Comparison of ENCODE assay signal across 8 cellular contexts in genomic region chr17:38730526-38731379, GRCh38. TPM values are rescaled to one million over a fixed set of nuclear protein-coding genes. Genes with fewer than 3 reads are reported as not detected.
DNase-seq lines count a peak whose midpoint lies in the region; ATAC-seq and TF ChIP-seq lines count a peak whose summit lies in the region.

No MANE protein-coding gene starts in this region.

- peaks cover 33% of the 10 kb centered on the region for H3K79me2 ChIP-seq in osteoblast (ENCODE audit: insufficient read depth, low read length)

- H3K4me3 Mint-ChIP-seq in activated T-cell treated with anti-CD3 and anti-CD28 coated beads, Interleukin-2, amount 50 U/mL, for 72 hours = peak overlapping the region; percentile 91 to 100
- H3K4me3 Mint-ChIP-seq in glutamatergic neuron (ENCODE audit: unreplicated experiment) = peak overlapping the region; percentile 95

- no peak for ATAC-seq in activated T-cell treated with anti-CD3 and anti-CD28 coated beads, Interleukin-2, amount 50 U/mL, for 72 hours (replicated peaks in 1 of 2)
- no peak for ATAC-seq in GM18868 (IDR thresholded peaks at IDR 0.05; ENCODE audit: unreplicated experiment)

- peak overlapping the region; percentile 66 for H3K27ac ChIP-seq in osteoblast (ENCODE audit: low read depth, low read length)

- peak overlapping the region; percentile 92 for H3K4me3 ChIP-seq in osteoblast (ENCODE audit: insufficient read depth, low read length)

- peaks cover 0 to 3% of the 10 kb centered on the region in 2 donors for H3K9me3 Mint-ChIP-seq in activated T-cell treated with anti-CD3 and anti-CD28 coated beads, Interleukin-2, amount 50 U/mL, for 72 hours
- peaks cover 14% of the 10 kb centered on the region for H3K9me3 Mint-ChIP-seq in glutamatergic neuron (ENCODE audit: unreplicated experiment)

- H3K36me3 ChIP-seq in osteoblast (ENCODE audit: insufficient read depth, low read length) = peaks cover 20% of the 10 kb centered on the region

- TF ChIP-seq CTCF in glutamatergic neuron (IDR thresholded peaks at IDR 0.05; ENCODE audit: partially characterized antibody, unreplicated experiment) (no peak), osteoblast (IDR thresholded peaks at IDR 0.05; ENCODE audit: extremely low read depth, low read depth, low read length) (no peak)

- peak overlapping the region; percentile 72 for H2AFZ ChIP-seq in osteoblast (ENCODE audit: low read length)

- H3K4me2 ChIP-seq in osteoblast (ENCODE audit: insufficient read depth, low read length) = peak overlapping the region; percentile 96

- H3K4me1 Mint-ChIP-seq in activated T-cell treated with anti-CD3 and anti-CD28 coated beads, Interleukin-2, amount 50 U/mL, for 72 hours (ENCODE audit: low read depth) = peaks cover 86% of the 10 kb centered on the region
- H3K4me1 Mint-ChIP-seq in glutamatergic neuron (ENCODE audit: low read depth, unreplicated experiment) = peaks cover 3% of the 10 kb centered on the region

- no peaks in the 10 kb centered on the region for H3K9me3 ChIP-seq in osteoblast (ENCODE audit: low read depth, low read length)

- DNase-seq in DMS53 (lab: John Stamatoyannopoulos, UW) = peak; percentile 57
- DNase-seq in DMS53 treated with DMSO at 0.1 percent for 48 hours (lab: John Stamatoyannopoulos, UW; ENCODE audit: unreplicated experiment) = no peak
- peak; percentile 67 for DNase-seq in NCI-H1092 (lab: John Stamatoyannopoulos, UW)
- DNase-seq in activated T-cell treated with anti-CD3 and anti-CD28 coated beads, Interleukin-2, amount 50 U/mL, for 72 hours = peak in 1 of 2 donors; percentile 40
- DNase-seq in glutamatergic neuron = peak; percentile 33
- DNase-seq in osteoblast (ENCODE audit: insufficient read length, low spot score, missing footprints) = no peak
- DNase-seq in MV-4-11 (lab: John Stamatoyannopoulos, UW) = no peak

- peaks cover 32% of the 10 kb centered on the region for H4K20me1 ChIP-seq in osteoblast (ENCODE audit: insufficient read depth, low read length)

- H3K27me3 Mint-ChIP-seq in activated T-cell treated with anti-CD3 and anti-CD28 coated beads, Interleukin-2, amount 50 U/mL, for 72 hours (ENCODE audit: low read depth) = no peaks in the 10 kb centered on the region
- peaks cover 7% of the 10 kb centered on the region for H3K27me3 Mint-ChIP-seq in glutamatergic neuron (ENCODE audit: unreplicated experiment)

- H3K27ac Mint-ChIP-seq in activated T-cell treated with anti-CD3 and anti-CD28 coated beads, Interleukin-2, amount 50 U/mL, for 72 hours = peak overlapping the region; percentile 26
- peak overlapping the region; percentile 69 for H3K27ac Mint-ChIP-seq in glutamatergic neuron (ENCODE audit: unreplicated experiment)

- peaks cover 18% of the 10 kb centered on the region for H3K4me1 ChIP-seq in osteoblast (ENCODE audit: insufficient read depth, low read length)

- H3K27me3 ChIP-seq in osteoblast (ENCODE audit: insufficient read depth, low read length) = no peaks in the 10 kb centered on the region

- H3K36me3 Mint-ChIP-seq in activated T-cell treated with anti-CD3 and anti-CD28 coated beads, Interleukin-2, amount 50 U/mL, for 72 hours (ENCODE audit: insufficient read depth in 2 of 2) = peaks cover 6% of the 10 kb centered on the region in 2 donors
- no peaks in the 10 kb centered on the region for H3K36me3 Mint-ChIP-seq in glutamatergic neuron (ENCODE audit: unreplicated experiment)

RNA-seq across cellular contexts. Expression of gene CISD3, which starts 0.6 kb away (rescaled TPM):
- total RNA-seq in activated T-cell treated with anti-CD3 and anti-CD28 coated beads, Interleukin-2, amount 50 U/mL, for 72 hours = 10 to 100 TPM; 25.5 to 27.8 TPM
- total RNA-seq in glutamatergic neuron (ENCODE audit: unreplicated experiment) = 3.2 TPM
- total RNA-seq in osteoblast = 3.5 and 3.6 TPM in 2 replicates

RNA-seq across cellular contexts. Expression of gene PCGF2, which starts 17.4 kb away (rescaled TPM):
- total RNA-seq in activated T-cell treated with anti-CD3 and anti-CD28 coated beads, Interleukin-2, amount 50 U/mL, for 72 hours = 1 to 10 TPM; 2.7 to 7.7 TPM
- total RNA-seq in glutamatergic neuron (ENCODE audit: unreplicated experiment) = 70.1 TPM
- total RNA-seq in osteoblast = 3.3 and 5.0 TPM in 2 replicates

RNA-seq across cellular contexts. Expression of gene PSMB3, which starts 21.8 kb away (rescaled TPM):
- total RNA-seq in activated T-cell treated with anti-CD3 and anti-CD28 coated beads, Interleukin-2, amount 50 U/mL, for 72 hours = 100 to 1,000 TPM; 182 to 190 TPM
- total RNA-seq in glutamatergic neuron (ENCODE audit: unreplicated experiment) (121 TPM), osteoblast (235 and 267 TPM in 2 replicates)

RNA-seq across cellular contexts. Expression of gene MLLT6, which starts 25.7 kb away (rescaled TPM):
- total RNA-seq in activated T-cell treated with anti-CD3 and anti-CD28 coated beads, Interleukin-2, amount 50 U/mL, for 72 hours = 100 to 1,000 TPM; 251 to 263 TPM
- total RNA-seq in glutamatergic neuron (ENCODE audit: unreplicated experiment) (59.8 TPM), osteoblast (33.3 and 44.2 TPM in 2 replicates)

RNA-seq across cellular contexts. Expression of gene EPOP, which starts 56.0 kb away (rescaled TPM):
- 10 to 100 TPM; 30.3 to 37.4 TPM for total RNA-seq in activated T-cell treated with anti-CD3 and anti-CD28 coated beads, Interleukin-2, amount 50 U/mL, for 72 hours
- 2.0 TPM for total RNA-seq in glutamatergic neuron (ENCODE audit: unreplicated experiment)
- total RNA-seq in osteoblast = 1.2 and 2.2 TPM in 2 replicates

Comparison
In these comparisons a context has a peak if more than half of its experiments do, and no peak if none do; other contexts are left out.
1. DNase-seq: peak in DMS53 (single experiment), NCI-H1092 (single experiment) and glutamatergic neuron (single experiment); none in DMS53 treated with DMSO at 0.1 percent for 48 hours (single experiment), osteoblast (single experiment) and MV-4-11 (single experiment).